ENCODE assay signal across 15 cellular contexts in the genomic region with DNA sequence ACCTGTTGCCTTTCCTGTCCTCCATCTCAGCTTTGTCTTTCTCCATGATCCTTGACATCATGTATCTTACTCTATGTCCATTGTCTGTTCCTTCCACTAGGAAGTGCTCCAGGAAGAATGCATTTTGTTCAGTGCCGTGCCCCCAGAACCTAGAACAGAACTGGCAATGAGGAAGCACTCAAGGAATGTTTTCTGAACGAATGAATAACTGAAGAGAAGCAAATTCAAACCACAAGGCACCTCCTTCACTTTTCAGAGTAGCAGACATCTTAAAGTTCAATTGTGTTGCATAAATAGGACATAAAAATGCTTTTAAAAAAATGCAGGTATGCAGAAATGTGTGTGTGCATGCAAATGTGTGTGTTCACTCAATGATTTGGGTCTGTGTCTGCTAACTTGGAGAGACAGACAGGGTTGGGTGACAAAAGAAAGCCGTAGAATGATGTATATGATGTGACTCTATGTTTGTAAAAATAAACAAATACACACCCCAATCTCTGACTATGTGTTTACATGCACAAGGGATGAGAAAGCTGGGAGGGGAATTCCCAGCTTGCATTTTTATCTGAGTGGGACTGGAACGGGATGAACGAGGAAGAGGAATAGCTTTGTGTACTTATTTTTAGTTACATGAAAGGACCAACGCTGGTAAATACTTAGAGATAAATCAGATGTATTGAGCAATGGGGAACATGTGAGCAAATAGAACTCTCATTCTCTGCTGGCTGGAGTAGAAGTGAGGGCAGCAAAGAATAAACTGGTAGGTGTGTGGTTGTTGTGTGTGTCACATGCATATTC.
DNase-seq lines count a peak whose midpoint lies in the region; ATAC-seq and TF ChIP-seq lines count a peak whose summit lies in the region.
"Had no signal": no experiment of that assay in that cellular context is flagged by ENCODE, and none has a peak within 500 bp of the region (broad histone marks: within the 10 kb centered on the region; RNA-seq: fewer than 3 reads in every experiment).

No MANE protein-coding gene starts in this region.

- ATAC-seq in stimulated activated effector memory CD8-positive, alpha-beta T cell treated with anti-CD3 and anti-CD28 coated beads, Interleukin-12 subunit alpha, Interleukin-12 subunit beta, amount 100 ng/mL, for 72 hours: no peak
- no peak for ATAC-seq in HG03342 (IDR thresholded peaks at IDR 0.05; ENCODE audit: unreplicated experiment)
- ATAC-seq: GM12878; natural killer cell treated with Interleukin-12 subunit alpha and Interleukin-12 subunit beta and Interleukin-15 and Interleukin-18, amount 100 ng/mL, for 72 hours; T-helper 17 cell had no signal

- peak; percentile 67 for DNase-seq in GM04504 (ENCODE audit: low read depth)
- DNase-seq in amniotic epithelial cell (ENCODE audit: low read depth): peak; percentile 92
- peak; percentile 90 for DNase-seq in fibroblast of pulmonary artery (ENCODE audit: low read depth)
- no peak for DNase-seq in stimulated activated effector memory CD8-positive, alpha-beta T cell treated with anti-CD3 and anti-CD28 coated beads, Interleukin-12 subunit alpha, Interleukin-12 subunit beta, amount 100 ng/mL, for 72 hours (ENCODE audit: low spot score in 2 of 2)
- no peak for DNase-seq in LoVo (ENCODE audit: low spot score)
- no peak for DNase-seq in NCI-H345 treated with DMSO at 0.1 percent for 48 hours (lab: John Stamatoyannopoulos, UW; ENCODE audit: unreplicated experiment)
- DNase-seq: activated CD4-positive, alpha-beta T cell treated with anti-CD3 and anti-CD28 coated beads, Interleukin-2, amount 50 U/mL, for 4 hours; DMS 273 treated with DMSO at 0.1 percent for 48 hours; small intestine; T-helper 17 cell had no signal

- peaks cover 16% of the 10 kb centered on the region for H3K4me1 Mint-ChIP-seq in stimulated activated effector memory CD8-positive, alpha-beta T cell treated with anti-CD3 and anti-CD28 coated beads, Interleukin-12 subunit alpha, Interleukin-12 subunit beta, amount 100 ng/mL, for 72 hours
- H3K4me1 Mint-ChIP-seq: central memory CD8-positive, alpha-beta T cell had no signal

- H3K9me3 Mint-ChIP-seq in stimulated activated effector memory CD8-positive, alpha-beta T cell treated with anti-CD3 and anti-CD28 coated beads, Interleukin-12 subunit alpha, Interleukin-12 subunit beta, amount 100 ng/mL, for 72 hours: peaks cover 3% of the 10 kb centered on the region
- H3K9me3 Mint-ChIP-seq: activated T-helper 2 cell treated with anti-CD3 and anti-CD28 coated beads, Interferon-gamma antibody, Interleukin-2, Interleukin-4, amounts not matched to agents 10 μg/mL and 5 μg/mL and 100 μg/mL, durations not matched to agents 14 hours and 24 hours and 36 hours; natural killer cell treated with Interleukin-12 subunit alpha and Interleukin-12 subunit beta and Interleukin-15 and Interleukin-18, amount 100 ng/mL, for 72 hours had no signal

- no peak for TF ChIP-seq CTCF in fibroblast of pulmonary artery (IDR thresholded peaks at IDR 0.05; ENCODE audit: low read length, missing control alignments)

- H3K27ac Mint-ChIP-seq in stimulated activated effector memory CD8-positive, alpha-beta T cell treated with anti-CD3 and anti-CD28 coated beads, Interleukin-12 subunit alpha, Interleukin-12 subunit beta, amount 100 ng/mL, for 72 hours: peak overlapping the region; percentile 3
- H3K27ac Mint-ChIP-seq: activated T-helper 2 cell treated with anti-CD3 and anti-CD28 coated beads, Interferon-gamma antibody, Interleukin-2, Interleukin-4, amounts not matched to agents 10 μg/mL and 5 μg/mL and 100 μg/mL, durations not matched to agents 14 hours and 24 hours and 36 hours; natural killer cell treated with Interleukin-12 subunit alpha and Interleukin-12 subunit beta and Interleukin-15 and Interleukin-18, amount 100 ng/mL, for 72 hours; T-helper 17 cell had no signal

- peaks cover 26% of the 10 kb centered on the region for H3K36me3 Mint-ChIP-seq in stimulated activated effector memory CD8-positive, alpha-beta T cell treated with anti-CD3 and anti-CD28 coated beads, Interleukin-12 subunit alpha, Interleukin-12 subunit beta, amount 100 ng/mL, for 72 hours
- H3K36me3 Mint-ChIP-seq: natural killer cell treated with Interleukin-12 subunit alpha and Interleukin-12 subunit beta and Interleukin-15 and Interleukin-18, amount 100 ng/mL, for 72 hours had no signal

- H3K4me3 Mint-ChIP-seq in stimulated activated effector memory CD8-positive, alpha-beta T cell treated with anti-CD3 and anti-CD28 coated beads, Interleukin-12 subunit alpha, Interleukin-12 subunit beta, amount 100 ng/mL, for 72 hours: no peak overlapping the region
- H3K4me3 Mint-ChIP-seq: central memory CD8-positive, alpha-beta T cell; natural killer cell treated with Interleukin-12 subunit alpha and Interleukin-12 subunit beta and Interleukin-15 and Interleukin-18, amount 100 ng/mL, for 72 hours; T-helper 17 cell had no signal

- no peak overlapping the region for H3K4me3 ChIP-seq in fibroblast of pulmonary artery (replicated peaks; ENCODE audit: low read depth, low read length)
- H3K4me3 ChIP-seq: GM12878 had no signal

Comparison
In these comparisons a context has a peak if more than half of its experiments do, and no peak if none do; other contexts are left out.
1. DNase-seq: peak in GM04504 (single experiment), amniotic epithelial cell (single experiment) and fibroblast of pulmonary artery (single experiment); none in stimulated activated effector memory CD8-positive, alpha-beta T cell treated with anti-CD3 and anti-CD28 coated beads, Interleukin-12 subunit alpha, Interleukin-12 subunit beta, amount 100 ng/mL, for 72 hours (0 of 2), LoVo (single experiment) and NCI-H345 treated with DMSO at 0.1 percent for 48 hours (single experiment).